Comparison of ENCODE assay signal across 18 cellular contexts in genomic region chr14:104348741-104349140, GRCh38.
"Had no signal": no experiment of that assay in that cellular context is flagged by ENCODE, and none has a peak within 500 bp of the region (broad histone marks: within the 10 kb centered on the region; RNA-seq: fewer than 3 reads in every experiment).

No MANE protein-coding gene starts in this region.

- H3K4me1 Mint-ChIP-seq: immature natural killer cell; stimulated activated naive B cell treated with anti-CD40 and anti-IgM and Interleukin-4, amounts not matched to agents 10 μg/mL and 1 μg/mL and 100 μg/mL, for 72 hours had no signal

- H3K27ac Mint-ChIP-seq: effector memory CD8-positive, alpha-beta T cell; natural killer cell treated with Interleukin-12 subunit alpha and Interleukin-12 subunit beta and Interleukin-15 and Interleukin-18, amount 100 ng/mL, for 72 hours; progenitor cell of endocrine pancreas; stimulated activated naive B cell treated with anti-CD40 and anti-IgM and Interleukin-4, amounts not matched to agents 10 μg/mL and 1 μg/mL and 100 μg/mL, for 72 hours; stimulated activated naive CD8-positive, alpha-beta T cell treated with anti-CD3 and anti-CD28 coated beads, Interleukin-15, Interleukin-2, amounts not matched to agents 100 ng/mL and 50 ng/mL, for 24 hours had no signal

- ATAC-seq: effector memory CD8-positive, alpha-beta T cell; left ventricle myocardium superior; lower lobe of right lung; natural killer cell treated with Interleukin-12 subunit alpha and Interleukin-12 subunit beta and Interleukin-15 and Interleukin-18, amount 100 ng/mL, for 72 hours; stimulated activated naive B cell treated with anti-CD40 and anti-IgM and Interleukin-4, amounts not matched to agents 10 μg/mL and 1 μg/mL and 100 μg/mL, for 72 hours had no signal

- H3K9me3 Mint-ChIP-seq: effector memory CD8-positive, alpha-beta T cell; immature natural killer cell; natural killer cell treated with Interleukin-12 subunit alpha and Interleukin-12 subunit beta and Interleukin-15 and Interleukin-18, amount 100 ng/mL, for 72 hours; neural crest cell had no signal

- H3K4me3 Mint-ChIP-seq: effector memory CD8-positive, alpha-beta T cell; immature natural killer cell; natural killer cell treated with Interleukin-12 subunit alpha and Interleukin-12 subunit beta and Interleukin-15 and Interleukin-18, amount 100 ng/mL, for 72 hours; neural crest cell; stimulated activated naive B cell treated with anti-CD40 and anti-IgM and Interleukin-4, amounts not matched to agents 10 μg/mL and 1 μg/mL and 100 μg/mL, for 72 hours; stimulated activated naive CD8-positive, alpha-beta T cell treated with anti-CD3 and anti-CD28 coated beads, Interleukin-15, Interleukin-2, amounts not matched to agents 100 ng/mL and 50 ng/mL, for 24 hours had no signal

- H3K27ac ChIP-seq: lower lobe of right lung, parathyroid adenoma, skin epidermis, spleen, thoracic aorta, tibial nerve, upper lobe of left lung, uterus had no signal

- H3K4me3 ChIP-seq: lower lobe of right lung, skin epidermis, spleen, thoracic aorta, tibial nerve, upper lobe of left lung, uterus had no signal

- H3K36me3 ChIP-seq: lower lobe of right lung, spleen, thoracic aorta, tibial nerve, upper lobe of left lung, uterus had no signal

- H3K36me3 Mint-ChIP-seq: immature natural killer cell; natural killer cell treated with Interleukin-12 subunit alpha and Interleukin-12 subunit beta and Interleukin-15 and Interleukin-18, amount 100 ng/mL, for 72 hours; stimulated activated naive B cell treated with anti-CD40 and anti-IgM and Interleukin-4, amounts not matched to agents 10 μg/mL and 1 μg/mL and 100 μg/mL, for 72 hours had no signal

- DNase-seq: cortex of kidney; effector memory CD8-positive, alpha-beta T cell; hypothalamus; immature natural killer cell; left ventricle myocardium superior; lower lobe of right lung; spleen; stimulated activated naive B cell treated with anti-CD40 and anti-IgM and Interleukin-4, amounts not matched to agents 10 μg/mL and 1 μg/mL and 100 μg/mL, for 72 hours; upper lobe of left lung had no signal

- H3K4me1 ChIP-seq: parathyroid adenoma, tibial nerve, uterus had no signal

- H3K27me3 ChIP-seq: tibial nerve, upper lobe of left lung, uterus had no signal

- H3K9me3 ChIP-seq: lower lobe of right lung, uterus had no signal
